Comparison of ENCODE assay signal across 14 cellular contexts in genomic region chr12:107330901-107331431, GRCh38.
DNase-seq lines count a peak whose midpoint lies in the region; ATAC-seq and TF ChIP-seq lines count a peak whose summit lies in the region.
"Had no signal": no experiment of that assay in that cellular context is flagged by ENCODE, and none has a peak within 500 bp of the region (broad histone marks: within the 10 kb centered on the region; RNA-seq: fewer than 3 reads in every experiment).

No MANE protein-coding gene starts in this region.

- no peak overlapping the region for H3K27ac Mint-ChIP-seq in activated T-cell treated with anti-CD3 and anti-CD28 coated beads, Interleukin-2, amount 50 U/mL, for 72 hours
- H3K27ac Mint-ChIP-seq in activated T-helper 2 cell treated with anti-CD3 and anti-CD28 coated beads, Interferon-gamma antibody, Interleukin-2, Interleukin-4, amounts not matched to agents 10 μg/mL and 5 μg/mL and 100 μg/mL, durations not matched to agents 14 hours and 24 hours and 36 hours = no peak overlapping the region
- no peak overlapping the region for H3K27ac Mint-ChIP-seq in HFFc6
- H3K27ac Mint-ChIP-seq: naive B cell had no signal

- peaks cover 89% of the 10 kb centered on the region for H3K4me1 Mint-ChIP-seq in activated T-cell treated with anti-CD3 and anti-CD28 coated beads, Interleukin-2, amount 50 U/mL, for 72 hours (ENCODE audit: low read depth)
- H3K4me1 Mint-ChIP-seq in activated T-helper 2 cell treated with anti-CD3 and anti-CD28 coated beads, Interferon-gamma antibody, Interleukin-2, Interleukin-4, amounts not matched to agents 10 μg/mL and 5 μg/mL and 100 μg/mL, durations not matched to agents 14 hours and 24 hours and 36 hours (ENCODE audit: low read depth) = peaks cover 83% of the 10 kb centered on the region
- H3K4me1 Mint-ChIP-seq in HFFc6 (ENCODE audit: low read depth) = no peaks in the 10 kb centered on the region
- H3K4me1 Mint-ChIP-seq: naive B cell had no signal

- peaks cover 5 to 14% of the 10 kb centered on the region in 2 donors for H3K36me3 Mint-ChIP-seq in activated T-cell treated with anti-CD3 and anti-CD28 coated beads, Interleukin-2, amount 50 U/mL, for 72 hours (ENCODE audit: insufficient read depth in 2 of 2)
- peaks cover 23% of the 10 kb centered on the region for H3K36me3 Mint-ChIP-seq in activated T-helper 2 cell treated with anti-CD3 and anti-CD28 coated beads, Interferon-gamma antibody, Interleukin-2, Interleukin-4, amounts not matched to agents 10 μg/mL and 5 μg/mL and 100 μg/mL, durations not matched to agents 14 hours and 24 hours and 36 hours (ENCODE audit: low read depth)
- no peaks in the 10 kb centered on the region for H3K36me3 Mint-ChIP-seq in HFFc6 (ENCODE audit: low read depth)
- H3K36me3 Mint-ChIP-seq: naive B cell had no signal

- intact Hi-C loops in activated T-helper 2 cell treated with anti-CD3 and anti-CD28 coated beads, Interferon-gamma antibody, Interleukin-2, Interleukin-4, amounts not matched to agents 10 μg/mL and 5 μg/mL and 100 μg/mL, durations not matched to agents 14 hours and 24 hours and 36 hours (cut with micrococcal nuclease) = no loop called here

- no peak for TF ChIP-seq CTCF in HFFc6 (IDR thresholded peaks at IDR 0.05)

- peaks cover 4 to 8% of the 10 kb centered on the region in 2 donors for H3K9me3 Mint-ChIP-seq in activated T-cell treated with anti-CD3 and anti-CD28 coated beads, Interleukin-2, amount 50 U/mL, for 72 hours
- H3K9me3 Mint-ChIP-seq in activated T-helper 2 cell treated with anti-CD3 and anti-CD28 coated beads, Interferon-gamma antibody, Interleukin-2, Interleukin-4, amounts not matched to agents 10 μg/mL and 5 μg/mL and 100 μg/mL, durations not matched to agents 14 hours and 24 hours and 36 hours = no peaks in the 10 kb centered on the region
- H3K9me3 Mint-ChIP-seq in HFFc6 = peaks cover 12% of the 10 kb centered on the region

- ATAC-seq in activated T-cell treated with anti-CD3 and anti-CD28 coated beads, Interleukin-2, amount 50 U/mL, for 72 hours (replicated peaks in 1 of 2) = peak; percentile 33 to 53
- ATAC-seq: heart left ventricle, K562 had no signal

- DNase-seq in activated T-cell treated with anti-CD3 and anti-CD28 coated beads, Interleukin-2, amount 50 U/mL, for 72 hours = peak; percentile 40 to 49
- DNase-seq in activated T-cell treated with anti-CD3 and anti-CD28 coated beads, Interleukin-2, amount 50 U/mL, for 1 hour = no peak
- DNase-seq in NCI-H524 (lab: John Stamatoyannopoulos, UW) (peak; percentile 48 to 83), HFFc6 (no peak), NCI-H526 (lab: John Stamatoyannopoulos, UW) (no peak), HK-2 (ENCODE audit: unreplicated experiment) (no peak)
- DNase-seq in activated T-helper 2 cell treated with anti-CD3 and anti-CD28 coated beads, Interferon-gamma antibody, Interleukin-2, Interleukin-4, amounts not matched to agents 10 μg/mL and 5 μg/mL and 100 μg/mL, durations not matched to agents 14 hours and 24 hours and 36 hours (ENCODE audit: low spot score) = peak; percentile 22
- DNase-seq in stimulated activated CD8-positive, alpha-beta memory T cell treated with anti-CD3 and anti-CD28 coated beads, Interleukin-4, amount 100 ng/mL, for 48 hours = peak; percentile 51
- DNase-seq: activated gamma-delta T cell, caudate nucleus, heart left ventricle, naive B cell, NCI-H1930 had no signal

- H3K4me3 Mint-ChIP-seq in activated T-cell treated with anti-CD3 and anti-CD28 coated beads, Interleukin-2, amount 50 U/mL, for 72 hours = peak overlapping the region; percentile 62 to 76
- no peak overlapping the region for H3K4me3 Mint-ChIP-seq in activated T-helper 2 cell treated with anti-CD3 and anti-CD28 coated beads, Interferon-gamma antibody, Interleukin-2, Interleukin-4, amounts not matched to agents 10 μg/mL and 5 μg/mL and 100 μg/mL, durations not matched to agents 14 hours and 24 hours and 36 hours (ENCODE audit: low read depth)
- H3K4me3 Mint-ChIP-seq in HFFc6 = no peak overlapping the region

- H3K27me3 Mint-ChIP-seq in activated T-cell treated with anti-CD3 and anti-CD28 coated beads, Interleukin-2, amount 50 U/mL, for 72 hours (ENCODE audit: low read depth) = no peaks in the 10 kb centered on the region
- no peaks in the 10 kb centered on the region for H3K27me3 Mint-ChIP-seq in activated T-helper 2 cell treated with anti-CD3 and anti-CD28 coated beads, Interferon-gamma antibody, Interleukin-2, Interleukin-4, amounts not matched to agents 10 μg/mL and 5 μg/mL and 100 μg/mL, durations not matched to agents 14 hours and 24 hours and 36 hours (ENCODE audit: low read depth)
- peaks cover 14% of the 10 kb centered on the region for H3K27me3 Mint-ChIP-seq in HFFc6 (ENCODE audit: insufficient read depth)

Comparison
In these comparisons a context has a peak if more than half of its experiments do, and no peak if none do; other contexts are left out.
1. DNase-seq: peak in activated T-cell treated with anti-CD3 and anti-CD28 coated beads, Interleukin-2, amount 50 U/mL, for 72 hours (2 of 2), NCI-H524 (2 of 2), activated T-helper 2 cell treated with anti-CD3 and anti-CD28 coated beads, Interferon-gamma antibody, Interleukin-2, Interleukin-4, amounts not matched to agents 10 μg/mL and 5 μg/mL and 100 μg/mL, durations not matched to agents 14 hours and 24 hours and 36 hours (single experiment) and stimulated activated CD8-positive, alpha-beta memory T cell treated with anti-CD3 and anti-CD28 coated beads, Interleukin-4, amount 100 ng/mL, for 48 hours (single experiment); none in activated T-cell treated with anti-CD3 and anti-CD28 coated beads, Interleukin-2, amount 50 U/mL, for 1 hour (single experiment), HFFc6 (single experiment), NCI-H526 (0 of 2) and HK-2 (single experiment).
2. H3K4me3 Mint-ChIP-seq: peak in activated T-cell treated with anti-CD3 and anti-CD28 coated beads, Interleukin-2, amount 50 U/mL, for 72 hours (2 of 2); none in activated T-helper 2 cell treated with anti-CD3 and anti-CD28 coated beads, Interferon-gamma antibody, Interleukin-2, Interleukin-4, amounts not matched to agents 10 μg/mL and 5 μg/mL and 100 μg/mL, durations not matched to agents 14 hours and 24 hours and 36 hours (single experiment) and HFFc6 (single experiment).